8 cellular contexts compared by ENCODE assay signal in the genomic region with DNA sequence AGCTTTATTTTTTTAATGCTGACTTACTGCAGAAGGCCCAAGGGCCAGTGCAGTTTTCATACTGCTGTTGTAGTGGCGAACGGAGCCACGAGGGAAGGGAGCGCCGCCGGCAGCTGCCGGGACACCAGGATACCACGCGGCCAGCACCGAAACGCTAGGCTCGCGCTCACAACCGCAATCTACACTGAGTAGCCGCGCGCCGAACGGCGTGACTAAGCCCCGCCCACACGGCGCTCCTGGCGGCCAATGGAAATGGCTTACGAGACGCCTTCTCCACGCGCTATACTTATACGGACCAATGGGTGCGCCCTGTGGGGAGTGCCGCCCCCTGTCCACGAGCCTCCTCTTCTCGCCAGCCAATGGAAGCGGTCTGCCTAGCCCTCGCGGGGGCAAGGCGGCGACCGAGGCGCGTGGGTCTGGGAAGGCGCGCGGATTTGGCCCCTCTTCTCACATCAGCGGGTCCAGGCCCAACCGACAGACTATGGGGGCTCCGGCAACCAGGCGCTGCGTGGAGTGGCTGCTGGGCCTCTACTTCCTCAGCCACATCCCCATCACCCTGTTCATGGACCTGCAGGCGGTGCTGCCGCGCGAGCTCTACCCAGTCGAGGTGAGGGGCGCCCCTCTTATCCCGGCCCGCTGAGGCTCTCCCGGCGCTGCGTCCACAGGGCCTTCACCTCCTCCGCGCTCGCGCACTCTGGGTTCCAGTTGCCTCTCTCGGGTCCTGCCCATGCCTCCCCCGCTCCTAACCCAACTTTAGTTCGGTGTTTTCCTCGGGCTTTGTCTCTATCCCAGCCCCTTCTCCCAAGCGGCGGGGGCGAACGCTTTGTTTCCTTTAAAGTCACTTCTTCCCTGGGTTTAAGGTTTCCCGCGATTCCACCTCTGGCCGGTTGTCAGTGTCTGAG. TPM values are rescaled to one million over a fixed set of nuclear protein-coding genes. Genes with fewer than 3 reads are reported as not detected.
DNase-seq lines count a peak whose midpoint lies in the region; ATAC-seq and TF ChIP-seq lines count a peak whose summit lies in the region.

A gene (plus strand): TSS at position 442 of the 902 bp plus-strand sequence. CDS start 40 bp downstream, at position 482.

- peaks cover 3% of the 10 kb centered on the region; the same call in 1 of the 2 replicates for H3K9me1 ChIP-seq in IMR-90 (ENCODE audit: insufficient read depth, low read length)

- peak within 1 kb of the TSS in 1 of 2 experiments; percentile 33; a peak in 2 of 4 replicates for H4K8ac ChIP-seq in IMR-90 (ENCODE audit: low read depth in 2 of 2, low read length in 2 of 2)

- H3K18ac ChIP-seq in IMR-90 (ENCODE audit: low read depth, low read length) = no peak within 1 kb of the TSS

- H2AFZ ChIP-seq in IMR-90 (replicated peaks; ENCODE audit: low read length, poor library complexity) (peak within 1 kb of the TSS; percentile 100), OCI-LY7 (ENCODE audit: low read length) (peak within 1 kb of the TSS; percentile 54)

- no peak within 1 kb of the TSS for H2AK5ac ChIP-seq in IMR-90 (ENCODE audit: low read depth, low read length)

- CTCF ChIA-PET in IMR-90 (lab: Yijun Ruan, JAX) (interaction anchor here (1.1 kb wide), 1 partner anchor 16 kb away, joined by 3 read pairs; a partner anchor contains a TSS), OCI-LY7 (lab: Charles Lee; ENCODE audit: unreplicated experiment) (no interaction called here)

- H3K36me3 ChIP-seq in IMR-90 (ENCODE audit: control insufficient read depth, insufficient read depth, low read length) (no peaks in the 10 kb centered on the region), OCI-LY7 (ENCODE audit: insufficient read depth, low read length) (peaks cover 30% of the 10 kb centered on the region)

- POLR2A ChIA-PET in IMR-90 (lab: Charles Lee; ENCODE audit: unreplicated experiment) (no interaction called here), OCI-LY7 (lab: Charles Lee) (interaction anchor here (3.8 kb wide), 1 partner anchor 16 kb away, joined by 20 read pairs; a partner anchor contains a TSS)

- H3K27me3 ChIP-seq in IMR-90 (ENCODE audit: control insufficient read depth, insufficient read depth, low read length) (no peaks in the 10 kb centered on the region), mononuclear cell (ENCODE audit: insufficient read depth, low read length) (no peaks in the 10 kb centered on the region)

- no peak for TF ChIP-seq RAD21 in IMR-90 (IDR thresholded peaks at IDR 0.05; ENCODE audit: low read length)

- peaks cover 16 to 21% of the 10 kb centered on the region in 2 experiments; a peak in 3 of 4 replicates for H3K79me1 ChIP-seq in IMR-90 (ENCODE audit: low read depth in 1 of 2, low read length in 2 of 2)

- H4K5ac ChIP-seq in IMR-90 (ENCODE audit: low read depth, low read length) = no peak within 1 kb of the TSS

- TF ChIP-seq CTCF in IMR-90 (conservative IDR thresholded peaks at IDR 0.05; ENCODE audit: low read depth, low read length) (0 out of 2 replicates have a peak, but pooled peaks have one; percentile 1), OCI-LY7 (conservative IDR thresholded peaks at IDR 0.05; ENCODE audit: low read length) (0 out of 2 replicates have a peak, but pooled peaks have one; percentile 30)

- no peak within 1 kb of the TSS for H2BK5ac ChIP-seq in IMR-90 (ENCODE audit: low read depth, low read length, poor library complexity, severe bottlenecking)

- no peak within 1 kb of the TSS for H3K56ac ChIP-seq in IMR-90 (ENCODE audit: extremely low read depth, insufficient read depth, low read length)

- peaks cover 47% of the 10 kb centered on the region for H3K79me2 ChIP-seq in OCI-LY7 (ENCODE audit: insufficient read depth, low read depth, low read length)

- H3K23ac ChIP-seq in IMR-90 (ENCODE audit: low read depth, low read length) = peak within 1 kb of the TSS; percentile 31; the same call in 1 of the 2 replicates

- no peak within 1 kb of the TSS for H2BK20ac ChIP-seq in IMR-90 (ENCODE audit: low read depth, low read length)

- H3K4me1 ChIP-seq in IMR-90 (ENCODE audit: control insufficient read depth, insufficient read depth, low read length) (peaks cover 4% of the 10 kb centered on the region; the same call in 1 of the 2 replicates), OCI-LY7 (ENCODE audit: insufficient read depth, low read length, poor library complexity, severe bottlenecking) (peaks cover 29% of the 10 kb centered on the region), mononuclear cell (ENCODE audit: insufficient read depth, low read length) (peaks cover 18% of the 10 kb centered on the region)

- 0% methylated on average over 53 of the region's 75 CpGs; no CpG with 5 or more reads in 1 of the 2 experiments for WGBS in IMR-90 (ENCODE audit: extremely low coverage in 2 of 2, insufficient read length in 1 of 2), 2 experiments

- TF ChIP-seq POLR2A in IMR-90 (IDR thresholded peaks at IDR 0.05; ENCODE audit: low read depth, low read length) = no peak

- DNase-seq in DMS153 treated with DMSO at 0.1 percent for 48 hours (lab: John Stamatoyannopoulos, UW; ENCODE audit: unreplicated experiment) = peak; percentile 98
- DNase-seq in IMR-90 = peak; percentile 97
- peak; percentile 98 for DNase-seq in OCI-LY7 (ENCODE audit: low spot score)
- peak; percentile 97 for DNase-seq in activated CD8-positive, alpha-beta memory T cell treated with anti-CD3 and anti-CD28 coated beads, Interleukin-2, amount 50 U/mL, for 48 hours
- DNase-seq in epidermal melanocyte (ENCODE audit: insufficient read length, low spot score) = peak; percentile 94
- DNase-seq in stimulated activated CD8-positive, alpha-beta memory T cell treated with anti-CD3 and anti-CD28 coated beads, Interleukin-2, amount 100 ng/mL, for 48 hours (ENCODE audit: low read depth in 2 of 2) = peak; percentile 90 to 95

- H3K9me3 ChIP-seq in IMR-90 (ENCODE audit: control insufficient read depth, insufficient read depth, low read length) (no peaks in the 10 kb centered on the region), OCI-LY7 (ENCODE audit: low read length) (no peaks in the 10 kb centered on the region), mononuclear cell (ENCODE audit: low read depth, low read length) (no peaks in the 10 kb centered on the region)

- H3K4ac ChIP-seq in IMR-90 (ENCODE audit: low read depth, low read length) = peak within 1 kb of the TSS; percentile 17; the same call in 1 of the 2 replicates

- intact Hi-C loops in IMR-90 (cut with micrococcal nuclease) = loop anchor here (5.0 kb wide), 1 partner anchor 427 kb away; a partner anchor contains a TSS
- intact Hi-C loops in OCI-LY7 (cut with micrococcal nuclease; ENCODE audit: unreplicated experiment) = no loop called here

- no peak within 1 kb of the TSS for H4K91ac ChIP-seq in IMR-90 (ENCODE audit: insufficient read depth, low read depth, low read length)

- peak within 1 kb of the TSS; percentile 89 for H2AK9ac ChIP-seq in IMR-90 (replicated peaks; ENCODE audit: low read depth, low read length, poor library complexity)

- peak within 1 kb of the TSS; percentile 46 for H3K9ac ChIP-seq in IMR-90 (ENCODE audit: low read depth, low read length)

- no peaks in the 10 kb centered on the region for H4K20me1 ChIP-seq in IMR-90 (ENCODE audit: insufficient read depth, low read length)
- H4K20me1 ChIP-seq in OCI-LY7 (ENCODE audit: insufficient read depth, low read length) = no peaks in the 10 kb centered on the region

- H3K9me2 ChIP-seq in OCI-LY7 (ENCODE audit: insufficient read depth, low read length) = no peaks in the 10 kb centered on the region

- BruUV-seq in IMR-90 (replicated peaks; lab: Mats Ljungman, UMichigan) = no TSS peak
- no TSS peak for BruUV-seq in OCI-LY7 (replicated peaks; lab: Mats Ljungman, UMichigan)

- no peak within 1 kb of the TSS; the same call in 1 of the 2 replicates for H3K14ac ChIP-seq in IMR-90 (replicated peaks; ENCODE audit: low read depth, low read length)

- H2BK15ac ChIP-seq in IMR-90 (ENCODE audit: low read depth, low read length) = no peak within 1 kb of the TSS

- H3K27ac ChIP-seq in IMR-90 (ENCODE audit: insufficient read depth, low read length) (peak within 1 kb of the TSS; percentile 15; the same call in 1 of the 2 replicates), OCI-LY7 (ENCODE audit: low read depth, low read length, poor library complexity, severe bottlenecking) (peak within 1 kb of the TSS; percentile 49)

- in situ Hi-C loops in IMR-90 (cut with MboI; ENCODE audit: low sequenced_read_pairs) = no loop called here

- peak within 1 kb of the TSS; percentile 87 for H3K4me2 ChIP-seq in IMR-90 (ENCODE audit: low read depth, low read length)
- H3K4me2 ChIP-seq in OCI-LY7 (ENCODE audit: low read length) = peak within 1 kb of the TSS; percentile 91

- ATAC-seq in GM21529 (IDR thresholded peaks at IDR 0.05; ENCODE audit: unreplicated experiment) = peak; percentile 97
- ATAC-seq in IMR-90 (ENCODE audit: low read depth) = peak; percentile 99

- no peak within 1 kb of the TSS for H2BK120ac ChIP-seq in IMR-90 (ENCODE audit: low read depth, low read length)

- dilution Hi-C loops in IMR-90 (cut with HindIII; ENCODE audit: low sequenced_read_pairs, unreplicated experiment) = no loop called here

- H3K4me3 ChIP-seq in IMR-90 (ENCODE audit: insufficient read depth, low read depth, low read length) (peak within 1 kb of the TSS; percentile 67), OCI-LY7 (ENCODE audit: low read depth, low read length, poor library complexity, severe bottlenecking) (peak within 1 kb of the TSS; percentile 89), mononuclear cell (ENCODE audit: low read length) (peak within 1 kb of the TSS; percentile 55)

TF ChIP-seq in IMR-90, 13 proteins besides CTCF, POLR2A, EP300 and RAD21 (continues in another document):
- peak; percentile 6; the same call in 1 of the 2 replicates for TF ChIP-seq BHLHE40 (IDR thresholded peaks at IDR 0.05; ENCODE audit: low read depth, low read length)
- peak; percentile 95 for TF ChIP-seq MXI1 (IDR thresholded peaks at IDR 0.05; ENCODE audit: borderline replicate concordance, low read depth, low read length)
- TF ChIP-seq MAZ (IDR thresholded peaks at IDR 0.05; ENCODE audit: borderline replicate concordance, low read depth, low read length) = peak; percentile 76; the same call in 1 of the 2 replicates
- peak; percentile 5; the same call in 1 of the 2 replicates for TF ChIP-seq RFX5 (IDR thresholded peaks at IDR 0.05; ENCODE audit: low read depth, low read length)
- TF ChIP-seq, protein P1, sequence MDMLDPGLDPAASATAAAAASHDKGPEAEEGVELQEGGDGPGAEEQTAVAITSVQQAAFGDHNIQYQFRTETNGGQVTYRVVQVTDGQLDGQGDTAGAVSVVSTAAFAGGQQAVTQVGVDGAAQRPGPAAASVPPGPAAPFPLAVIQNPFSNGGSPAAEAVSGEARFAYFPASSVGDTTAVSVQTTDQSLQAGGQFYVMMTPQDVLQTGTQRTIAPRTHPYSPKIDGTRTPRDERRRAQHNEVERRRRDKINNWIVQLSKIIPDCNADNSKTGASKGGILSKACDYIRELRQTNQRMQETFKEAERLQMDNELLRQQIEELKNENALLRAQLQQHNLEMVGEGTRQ (IDR thresholded peaks at IDR 0.05; ENCODE audit: low read depth, low read length) = peak; percentile 48

RNA-seq across cellular contexts. Expression of the gene that starts here (rescaled TPM):
- total RNA-seq in IMR-90 (2012; rRNA removed) (21.3 and 23.1 TPM in 2 replicates), OCI-LY7 (2022) (65.1 and 69.6 TPM in 2 replicates), mononuclear cell (4.0 TPM)
- polyA plus RNA-seq in IMR-90 (2012; rRNA removed) = 10.4 and 12.3 TPM in 2 replicates
- 5.1 and 8.9 TPM in 2 replicates for polyA plus RNA-seq in IMR-90 (2012; cell fraction: cytosol; rRNA removed)
- polyA plus RNA-seq in IMR-90 (2012; cell fraction: nucleus; rRNA removed; ENCODE audit: low replicate concordance) = 1.6 and 2.6 TPM in 2 replicates
- 62.3 and 65.7 TPM in 2 replicates for total RNA-seq in OCI-LY7 (2014; rRNA removed; shearing (Covaris generic))

Comparison
In these comparisons a context has a peak if more than half of its experiments do, and no peak if none do; other contexts are left out.
1. Peak in every context shown above with its lines: DNase-seq, ATAC-seq, H3K4me3 ChIP-seq and H3K27ac ChIP-seq.